Comparison of ENCODE assay signal across 15 cellular contexts in the genomic region with DNA sequence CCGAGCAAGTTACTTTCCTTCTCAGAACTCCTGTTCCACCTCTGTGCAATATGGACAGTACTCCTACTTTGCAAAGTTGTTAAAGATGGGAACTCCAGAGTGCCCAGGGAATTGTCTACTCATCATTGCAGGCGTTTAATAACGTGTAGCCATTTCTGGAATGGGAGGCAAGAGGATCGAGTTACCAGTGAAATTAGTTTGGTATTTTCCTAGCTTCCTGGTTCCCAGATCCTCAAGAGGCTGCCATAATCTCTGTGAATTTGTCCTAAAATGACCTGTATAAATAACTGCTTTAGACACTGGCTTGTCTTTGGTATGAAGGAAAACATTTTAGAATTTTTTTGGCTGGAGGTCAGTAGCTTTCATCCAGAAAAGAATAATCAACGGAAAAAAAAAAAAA. TPM values are rescaled to one million over a fixed set of nuclear protein-coding genes. Genes with fewer than 3 reads are reported as not detected.
DNase-seq lines count a peak whose midpoint lies in the region; ATAC-seq and TF ChIP-seq lines count a peak whose summit lies in the region.
"Had no signal": no experiment of that assay in that cellular context is flagged by ENCODE, and none has a peak within 500 bp of the region (broad histone marks: within the 10 kb centered on the region; RNA-seq: fewer than 3 reads in every experiment).

No MANE protein-coding gene starts in this region.

- intact Hi-C loops in heart right ventricle (cut with DNase I) = loop anchor here in 7 of 10 donors (5.0 to 10.0 kb wide), 8 partner anchors 105 to 1958 kb away; a partner anchor contains a TSS

- no peak for TF ChIP-seq CTCF in heart right ventricle (IDR thresholded peaks at IDR 0.05)
- TF ChIP-seq CTCF in thoracic aorta (IDR thresholded peaks at IDR 0.05) = no peak

- H3K9ac ChIP-seq in adipocyte (ENCODE audit: low read length) = peak overlapping the region; percentile 30

- H3K27ac ChIP-seq in heart right ventricle = peak overlapping the region in 7 of 10 donors; percentile 1 to 68 (median 25)
- no peak overlapping the region for H3K27ac ChIP-seq in thoracic aorta
- H3K27ac ChIP-seq: cardiac muscle cell, esophagus squamous epithelium, upper lobe of left lung had no signal

- DNase-seq in NCI-H2196 (lab: John Stamatoyannopoulos, UW; ENCODE audit: unreplicated experiment) (peak; percentile 11), NCI-H2196 treated with DMSO at 0.1 percent for 48 hours (lab: John Stamatoyannopoulos, UW; ENCODE audit: unreplicated experiment) (no peak), adipocyte (ENCODE audit: low read depth) (peak; percentile 73), heart right ventricle (no peak), thoracic aorta (ENCODE audit: low spot score) (no peak), NOMO-1 treated with dmso at 0.1 percent for 144 hours (lab: John Stamatoyannopoulos, UW; ENCODE audit: unreplicated experiment) (no peak)
- DNase-seq in activated CD8-positive, alpha-beta memory T cell treated with anti-CD3 and anti-CD28 coated beads, Interleukin-2, amount 50 U/mL, for 48 hours = no peak
- DNase-seq: activated CD4-positive, alpha-beta T cell treated with anti-CD3 and anti-CD28 coated beads, Interleukin-2, amount 50 U/mL, for 1 hour; esophagus squamous epithelium; NCI-H2029; PC-3; upper lobe of left lung had no signal

- H3K27me3 ChIP-seq in adipocyte (replicated peaks; ENCODE audit: control insufficient read depth, insufficient read depth, low read length) = no peaks in the 10 kb centered on the region
- no peaks in the 10 kb centered on the region for H3K27me3 ChIP-seq in heart right ventricle
- H3K27me3 ChIP-seq in thoracic aorta (replicated peaks; ENCODE audit: insufficient read depth) = no peaks in the 10 kb centered on the region
- H3K27me3 ChIP-seq: cardiac muscle cell, esophagus squamous epithelium, upper lobe of left lung had no signal

- 38 to 42% methylated on average over 5 of the region's 5 CpGs for WGBS in heart right ventricle, 2 donors

- H3K4me3 ChIP-seq in adipocyte (ENCODE audit: low read length) (peak overlapping the region; percentile 51), heart right ventricle (peak overlapping the region in 5 of 10 donors; percentile 6 to 27 (median 13)), thoracic aorta (peak overlapping the region; percentile 50)
- H3K4me3 ChIP-seq: cardiac muscle cell, smooth muscle cell, upper lobe of left lung had no signal

- H3K36me3 ChIP-seq in adipocyte (ENCODE audit: control insufficient read depth, insufficient read depth, low read length, severe bottlenecking) (no peaks in the 10 kb centered on the region), heart right ventricle (no peaks in the 10 kb centered on the region), thoracic aorta (no peaks in the 10 kb centered on the region)
- H3K36me3 ChIP-seq: cardiac muscle cell, esophagus squamous epithelium, upper lobe of left lung had no signal

- peak in 6 of 8 donors; percentile 54 to 70 (median 62) for ATAC-seq in heart right ventricle
- no peak for ATAC-seq in thoracic aorta (ENCODE audit: insufficient number of reproducible peaks, low FRiP score, low read depth)
- no peak for ATAC-seq in GM19328 (IDR thresholded peaks at IDR 0.05; ENCODE audit: unreplicated experiment)
- ATAC-seq: PC-3 had no signal

- H3K4me1 ChIP-seq in adipocyte (ENCODE audit: control insufficient read depth, insufficient read depth, low read length) (peaks cover 31% of the 10 kb centered on the region), heart right ventricle (peaks cover 0 to 43% (median 24%) of the 10 kb centered on the region in 9 donors), thoracic aorta (ENCODE audit: control insufficient read depth in 1 of 2, low read depth in 2 of 2) (peaks cover 14 to 36% of the 10 kb centered on the region in 2 donors)

- H3K9me3 ChIP-seq in adipocyte (ENCODE audit: control insufficient read depth, low read length) (no peaks in the 10 kb centered on the region), heart right ventricle (peaks cover 0 to 8% (median 0%) of the 10 kb centered on the region in 11 donors), thoracic aorta (no peaks in the 10 kb centered on the region)
- H3K9me3 ChIP-seq: esophagus squamous epithelium, upper lobe of left lung had no signal

RNA-seq across cellular contexts. Expression of a gene that starts 27.7 kb away (rescaled TPM):
- total RNA-seq in heart right ventricle = 10 to 100 TPM in 5 of 10 donors, 1 to 10 TPM in 5; 6.1 to 15.0 (median 10.3) TPM
- 1 to 10 TPM; 4.9 to 9.9 TPM for polyA plus RNA-seq in heart right ventricle
- total RNA-seq in thoracic aorta = 10 to 100 TPM; 33.8 to 82.5 TPM

Comparison
In these comparisons a context has a peak if more than half of its experiments do, and no peak if none do; other contexts are left out.
1. DNase-seq: peak in NCI-H2196 (single experiment) and adipocyte (single experiment); none in NCI-H2196 treated with DMSO at 0.1 percent for 48 hours (single experiment), heart right ventricle (0 of 2), thoracic aorta (single experiment), NOMO-1 treated with dmso at 0.1 percent for 144 hours (single experiment) and activated CD8-positive, alpha-beta memory T cell treated with anti-CD3 and anti-CD28 coated beads, Interleukin-2, amount 50 U/mL, for 48 hours (single experiment).
2. ATAC-seq: peak in heart right ventricle (6 of 8); none in thoracic aorta (single experiment) and GM19328 (single experiment).
3. H3K27ac ChIP-seq: peak in heart right ventricle (7 of 10); none in thoracic aorta (0 of 2).